Comparison of ENCODE assay signal across 7 cellular contexts in genomic region chr10:3245395-3245794, GRCh38.
"Had no signal": no experiment of that assay in that cellular context is flagged by ENCODE, and none has a peak within 500 bp of the region (broad histone marks: within the 10 kb centered on the region; RNA-seq: fewer than 3 reads in every experiment).

No MANE protein-coding gene starts in this region.

- H3K27ac ChIP-seq: GM23248, HL-60 had no signal

- H3K9ac ChIP-seq: GM23248 had no signal

- H3K4me3 Mint-ChIP-seq: HFFc6 had no signal

- H3K4me1 ChIP-seq: HAP-1 had no signal

- H2AFZ ChIP-seq: GM23248 had no signal

- H3K9me3 Mint-ChIP-seq: HFFc6 had no signal

- H3K9me3 ChIP-seq: HAP-1 had no signal

- H3K4me3 ChIP-seq: GM23248, HAP-1, K562 had no signal

- H3K36me3 ChIP-seq: HAP-1 had no signal

- H3K27ac Mint-ChIP-seq: HFFc6 had no signal

- DNase-seq: GM23248, GOT3, H7, HFFc6 had no signal
